Comparison of ENCODE assay signal across 33 cellular contexts in genomic region chr7:113752689-113753088, GRCh38.
"Had no signal": no experiment of that assay in that cellular context is flagged by ENCODE, and none has a peak within 500 bp of the region (broad histone marks: within the 10 kb centered on the region; RNA-seq: fewer than 3 reads in every experiment).

No MANE protein-coding gene starts in this region.

- H3K4me3 ChIP-seq: adrenal gland, ascending aorta, body of pancreas, breast epithelium, cardiac muscle cell had no signal

- H3K9me3 ChIP-seq: adrenal gland, ascending aorta, body of pancreas, breast epithelium had no signal

- H3K27ac ChIP-seq: adrenal gland, ascending aorta, body of pancreas, brain microvascular endothelial cell, breast epithelium, cardiac muscle cell had no signal

- ATAC-seq: activated naive CD4-positive, alpha-beta T cell treated with anti-CD3 and anti-CD28 coated beads, Interleukin-2, amount 50 U/mL, for 72 hours; activated naive CD8-positive, alpha-beta T cell treated with anti-CD3 and anti-CD28 coated beads, Interleukin-2, amount 50 U/mL, for 24 hours; activated T-cell treated with anti-CD3 and anti-CD28 coated beads, Interleukin-2, amount 50 U/mL, for 4 hours; activated T-cell treated with anti-CD3 and anti-CD28 coated beads, Interleukin-2, amount 50 U/mL, for 72 hours; activated T-helper 17 cell treated with anti-CD3 and anti-CD28 coated beads, Interleukin-2, amount 50 U/mL, for 72 hours; body of pancreas had no signal

- FAIRE-seq: astrocyte, bronchial epithelial cell had no signal

- H3K27me3 ChIP-seq: adrenal gland, ascending aorta, body of pancreas, brain microvascular endothelial cell, breast epithelium, cardiac muscle cell had no signal

- DNase-seq: activated effector memory CD4-positive, alpha-beta T cell treated with anti-CD3 and anti-CD28 coated beads, Interleukin-2, amount 50 U/mL, for 16 hours; activated effector memory CD4-positive, alpha-beta T cell treated with Interleukin-2 at 50 U/mL for 16 hours; activated gamma-delta T cell; activated gamma-delta T cell treated with Interleukin-2 at 50 U/mL for 16 hours; activated naive CD4-positive, alpha-beta T cell; activated naive CD4-positive, alpha-beta T cell treated with anti-CD3 and anti-CD28 coated beads for 36 hours; activated naive CD4-positive, alpha-beta T cell treated with anti-CD3 and anti-CD28 coated beads, Interleukin-2, amount 10 ng/mL, durations not matched to agents 7 days and 5 days; activated naive CD4-positive, alpha-beta T cell treated with anti-CD3 and anti-CD28 coated beads, Interleukin-2, amount 50 U/mL, for 16 hours; activated naive CD4-positive, alpha-beta T cell treated with Interleukin-2 at 50 U/mL for 16 hours; activated naive CD8-positive, alpha-beta T cell treated with anti-CD3 and anti-CD28 coated beads for 36 hours; activated naive CD8-positive, alpha-beta T cell treated with anti-CD3 and anti-CD28 coated beads, Interleukin-2, amount 10 ng/mL, durations not matched to agents 7 days and 5 days; activated naive CD8-positive, alpha-beta T cell treated with anti-CD3 and anti-CD28 coated beads, Interleukin-2, amount 50 U/mL, for 24 hours; activated T-cell treated with anti-CD3 and anti-CD28 coated beads, Interleukin-2, amount 50 U/mL, for 24 hours; activated T-cell treated with anti-CD3 and anti-CD28 coated beads, Interleukin-2, amount 50 U/mL, for 4 hours; activated T-cell treated with anti-CD3 and anti-CD28 coated beads, Interleukin-2, amount 50 U/mL, for 48 hours; activated T-cell treated with anti-CD3 and anti-CD28 coated beads, Interleukin-2, amount 50 U/mL, for 72 hours; adrenal gland; amniotic stem cell; amygdala; anterior cingulate cortex; aorta; body of pancreas; brain microvascular endothelial cell; caudate nucleus; central memory CD4-positive, alpha-beta T cell; cerebellar nuclear complex had no signal

- H3K4me1 ChIP-seq: adrenal gland, ascending aorta, body of pancreas, breast epithelium had no signal

- H3K36me3 ChIP-seq: adrenal gland, ascending aorta, brain microvascular endothelial cell, breast epithelium, cardiac muscle cell had no signal
